Comparison of ENCODE assay signal across 1 cellular context in genomic region chr18:48229445-48230052, GRCh38.
TF ChIP-seq lines count a peak whose summit lies in the region.

No MANE protein-coding gene starts in this region.

TF ChIP-seq in GM23338, 12 proteins besides CTCF, POLR2A, EP300 and RAD21 (continued from another document):
- no peak for TF ChIP-seq ZNF462 (CRISPR knock-in tag; IDR thresholded peaks at IDR 0.05)
TF ChIP-seq in GM23338: peak in this region for 0.
